22 cellular contexts compared by ENCODE assay signal in genomic region chr7:155094636-155095035, GRCh38. TPM values are rescaled to one million over a fixed set of nuclear protein-coding genes. Genes with fewer than 3 reads are reported as not detected.
DNase-seq lines count a peak whose midpoint lies in the region; ATAC-seq and TF ChIP-seq lines count a peak whose summit lies in the region.
"Had no signal": no experiment of that assay in that cellular context is flagged by ENCODE, and none has a peak within 500 bp of the region (broad histone marks: within the 10 kb centered on the region; RNA-seq: fewer than 3 reads in every experiment).

No MANE protein-coding gene starts in this region.

- peaks cover 0 to 55% (median 45%) of the 10 kb centered on the region in 10 experiments; a peak in 15 of 20 replicates for H3K4me1 ChIP-seq in BLaER1 treated with 17β-estradiol and CSF1 and Interleukin-3, amounts not matched to agents 10 nM and 100 nM
- H3K4me1 ChIP-seq in thymus (ENCODE audit: control insufficient read depth, insufficient read depth, low read length): peaks cover 57% of the 10 kb centered on the region
- H3K4me1 ChIP-seq: A549, BE2C, Caco-2 had no signal

- TF ChIP-seq POLR2A in GM18505 (IDR thresholded peaks at IDR 0.05; ENCODE audit: borderline replicate concordance, extremely low read depth, insufficient read depth, insufficient read length): no peak

- peak overlapping the region in 6 of 11 experiments; percentile 24 to 75 (median 66); a peak in 10 of 22 replicates for H3K4me2 ChIP-seq in BLaER1 treated with 17β-estradiol and CSF1 and Interleukin-3, amounts not matched to agents 10 nM and 100 nM
- H3K4me2 ChIP-seq: A549 had no signal

- H3K27me3 ChIP-seq in BLaER1 treated with 17β-estradiol and CSF1 and Interleukin-3, amounts not matched to agents 10 nM and 100 nM: no peaks in the 10 kb centered on the region
- no peaks in the 10 kb centered on the region for H3K27me3 ChIP-seq in thymus (ENCODE audit: control insufficient read depth, insufficient read depth)

- H3K36me3 ChIP-seq in BLaER1 treated with 17β-estradiol and CSF1 and Interleukin-3, amounts not matched to agents 10 nM and 100 nM: no peaks in the 10 kb centered on the region
- H3K36me3 ChIP-seq in KOPT-K1 (ENCODE audit: insufficient read depth, low read length) (no peaks in the 10 kb centered on the region), thymus (ENCODE audit: control insufficient read depth, insufficient read depth) (no peaks in the 10 kb centered on the region)
- H3K36me3 ChIP-seq: BE2C had no signal

- no peak overlapping the region for H3K4me3 ChIP-seq in BLaER1 treated with 17β-estradiol and CSF1 and Interleukin-3, amounts not matched to agents 10 nM and 100 nM
- peak overlapping the region; percentile 27 for H3K4me3 ChIP-seq in thymus (ENCODE audit: low read length)
- H3K4me3 ChIP-seq: A549, GM23248 had no signal

- peak; percentile 62 for DNase-seq in myocyte (ENCODE audit: low read depth)
- DNase-seq in stimulated activated CD4-positive, alpha-beta T cell treated with anti-CD3 and anti-CD28 coated beads, Interleukin-4, amount 100 ng/mL, for 1 hour: no peak
- no peak for DNase-seq in stimulated activated CD4-positive, alpha-beta T cell treated with anti-CD3 and anti-CD28 coated beads, Interleukin-4, amount 100 ng/mL, for 4 hours
- DNase-seq: 8988T; ACHN; AML-193; BE2C; Caco-2; CD4-positive, CD25-positive, alpha-beta regulatory T cell; CD8-positive, alpha-beta T cell; DMS153; DND-41; GM23248; H7; HCEC 1CT had no signal

- no peak for ATAC-seq in GM18505 (IDR thresholded peaks at IDR 0.05; ENCODE audit: unreplicated experiment)
- ATAC-seq: A549; CD8-positive, alpha-beta T cell had no signal

- H4K20me1 ChIP-seq in BLaER1 treated with 17β-estradiol and CSF1 and Interleukin-3, amounts not matched to agents 10 nM and 100 nM: no peaks in the 10 kb centered on the region

- H3K9me3 ChIP-seq in BLaER1 treated with 17β-estradiol and CSF1 and Interleukin-3, amounts not matched to agents 10 nM and 100 nM (replicated peaks in 1 of 11): peaks cover 18 to 38% (median 27%) of the 10 kb centered on the region in 11 experiments
- peaks cover 7% of the 10 kb centered on the region for H3K9me3 ChIP-seq in KOPT-K1 (ENCODE audit: insufficient read depth, low read length, poor library complexity, severe bottlenecking)
- no peaks in the 10 kb centered on the region for H3K9me3 ChIP-seq in thymus (ENCODE audit: control insufficient read depth)
- H3K9me3 ChIP-seq: A549, BE2C, Caco-2 had no signal

- H3K27ac ChIP-seq in BLaER1 treated with 17β-estradiol and CSF1 and Interleukin-3, amounts not matched to agents 10 nM and 100 nM: no peak overlapping the region
- peak overlapping the region; percentile 52 for H3K27ac ChIP-seq in KOPT-K1 (ENCODE audit: low read depth, low read length, poor library complexity, severe bottlenecking)
- H3K27ac ChIP-seq in thymus (ENCODE audit: low read depth): peak overlapping the region; percentile 81
- H3K27ac ChIP-seq: A549, C4-2B, GM23248 had no signal

- WGBS in thymus: 56% methylated on average over 5 of the region's 5 CpGs

- no peak overlapping the region for H3K9ac ChIP-seq in BLaER1 treated with 17β-estradiol and CSF1 and Interleukin-3, amounts not matched to agents 10 nM and 100 nM
- H3K9ac ChIP-seq: GM23248 had no signal

RNA-seq across cellular contexts. Expression of gene HTR5A, which starts 24.5 kb away (rescaled TPM):
- total RNA-seq in myocyte: not detected in 2 replicates
- polyA plus RNA-seq in myocyte (2012): not detected
- polyA plus RNA-seq in thymus: 2.6 TPM
- total RNA-seq: Caco-2; CD4-positive, CD25-positive, alpha-beta regulatory T cell; CD8-positive, alpha-beta T cell; GM23248; H1; H7 had no signal
- polyA plus RNA-seq: A549; CD4-positive, CD25-positive, alpha-beta regulatory T cell; GM23248 had no signal

Comparison
In these comparisons a context has a peak if more than half of its experiments do, and no peak if none do; other contexts are left out.
1. H3K27ac ChIP-seq: peak in KOPT-K1 (single experiment) and thymus (single experiment); none in BLaER1 treated with 17β-estradiol and CSF1 and Interleukin-3, amounts not matched to agents 10 nM and 100 nM (0 of 11).